In genomic region chr18:79713341-79713740, GRCh38 we compare ENCODE assay signal across 24 cellular contexts.
"Had no signal": no experiment of that assay in that cellular context is flagged by ENCODE, and none has a peak within 500 bp of the region (broad histone marks: within the 10 kb centered on the region; RNA-seq: fewer than 3 reads in every experiment).

No MANE protein-coding gene starts in this region.

- H3K27ac ChIP-seq: colonic mucosa, epithelial cell of prostate, esophagus squamous epithelium, gastrocnemius medialis, heart right ventricle, left lung, lower lobe of right lung had no signal

- H3K9me3 Mint-ChIP-seq: effector memory CD8-positive, alpha-beta T cell; mesothelial cell of epicardium had no signal

- DNase-seq: colonic mucosa; cortex of kidney; effector CD8-positive, alpha-beta T cell; effector memory CD8-positive, alpha-beta T cell; erythroblast; esophagus squamous epithelium; foreskin fibroblast; foreskin melanocyte; gastrocnemius medialis; glutamatergic neuron; head of caudate nucleus; heart right ventricle; hippocampal formation; left cardiac atrium; left lung; left ventricle myocardium superior; lower lobe of right lung; mesenchymal stem cell; mucosa of descending colon; naive B cell had no signal

- H3K27ac Mint-ChIP-seq: dendritic cell treated with granulocyte-macrophage colony-stimulating factor and Interleukin-4, amounts not matched to agents 40 ng/mL and 50 ng/mL, for 4 days; mesothelial cell of epicardium had no signal

- H3K9me3 ChIP-seq: colonic mucosa, esophagus squamous epithelium, gastrocnemius medialis, heart right ventricle, lower lobe of right lung, mucosa of descending colon had no signal

- H3K27me3 ChIP-seq: colonic mucosa, esophagus squamous epithelium, gastrocnemius medialis, heart right ventricle, left lung had no signal

- H3K4me3 ChIP-seq: colonic mucosa, esophagus squamous epithelium, gastrocnemius medialis, heart right ventricle, left lung, lower lobe of right lung, mucosa of descending colon had no signal

- ATAC-seq: effector memory CD8-positive, alpha-beta T cell; esophagus mucosa; gastrocnemius medialis; heart right ventricle; left cardiac atrium; left lung; left ventricle myocardium superior; lower lobe of right lung; mucosa of descending colon had no signal

- H3K4me1 Mint-ChIP-seq: mesothelial cell of epicardium, naive B cell had no signal

- H3K27me3 Mint-ChIP-seq: dendritic cell treated with granulocyte-macrophage colony-stimulating factor and Interleukin-4, amounts not matched to agents 40 ng/mL and 50 ng/mL, for 4 days; effector memory CD8-positive, alpha-beta T cell; naive B cell had no signal

- H3K4me3 Mint-ChIP-seq: dendritic cell treated with granulocyte-macrophage colony-stimulating factor and Interleukin-4, amounts not matched to agents 40 ng/mL and 50 ng/mL, for 4 days; effector memory CD8-positive, alpha-beta T cell; mesothelial cell of epicardium; naive B cell had no signal

- H3K4me1 ChIP-seq: colonic mucosa, esophagus squamous epithelium, gastrocnemius medialis, heart right ventricle, left lung, lower lobe of right lung had no signal
